Comparison of ENCODE assay signal across 1 cellular context in genomic region chr12:132373967-132374820, GRCh38.
TF ChIP-seq lines count a peak whose summit lies in the region.

No MANE protein-coding gene starts in this region.

TF ChIP-seq in H1, 55 proteins besides CTCF, POLR2A, EP300 and RAD21 (continued from another document):
- TF ChIP-seq TBP (IDR thresholded peaks at IDR 0.05; ENCODE audit: low read depth, low read length), result peak; percentile 39; the same call in 1 of the 2 replicates
- no peak for TF ChIP-seq BCL11A (IDR thresholded peaks at IDR 0.05; ENCODE audit: low read depth in 2 of 2, low read length in 2 of 2)
- 0 out of 2 replicates have a peak, but pooled peaks have one; percentile 4 for TF ChIP-seq GABPA (IDR thresholded peaks at IDR 0.05; ENCODE audit: borderline replicate concordance, insufficient read depth, low read length)
TF ChIP-seq in H1: peak in this region for 3.
